ENCODE assay signal across 10 cellular contexts in genomic region chr7:44032031-44032430, GRCh38. TPM values are rescaled to one million over a fixed set of nuclear protein-coding genes. Genes with fewer than 3 reads are reported as not detected.
"Had no signal": no experiment of that assay in that cellular context is flagged by ENCODE, and none has a peak within 500 bp of the region (broad histone marks: within the 10 kb centered on the region; RNA-seq: fewer than 3 reads in every experiment).

No MANE protein-coding gene starts in this region.

RNA-seq across cellular contexts. Expression of gene PGAM2, which starts 33.3 kb away (rescaled TPM):
- total RNA-seq: K562, LHCN-M2, MCF 10A, NCI-H460, SJCRH30, SK-MEL-5 had no signal

RNA-seq across cellular contexts. Expression of gene SPDYE1, which starts 34.3 kb away (rescaled TPM):
- total RNA-seq: K562, LHCN-M2, MCF 10A, NCI-H460, OCI-LY7, PC-9, Right ventricle myocardium inferior, RPMI7951, SJCRH30, SK-MEL-5 had no signal
